Comparison of ENCODE assay signal across 1 cellular context in genomic region chr5:177300236-177300880, GRCh38.
A peak's percentile ranks its signal among the peaks of the same experiment; 100 is the strongest.
TF ChIP-seq lines count a peak whose summit lies in the region.

No MANE protein-coding gene starts in this region.

TF ChIP-seq in K562, 482 proteins besides CTCF, POLR2A, EP300 and RAD21 (continued from another document and continues in another):
- TF ChIP-seq, protein P1, sequence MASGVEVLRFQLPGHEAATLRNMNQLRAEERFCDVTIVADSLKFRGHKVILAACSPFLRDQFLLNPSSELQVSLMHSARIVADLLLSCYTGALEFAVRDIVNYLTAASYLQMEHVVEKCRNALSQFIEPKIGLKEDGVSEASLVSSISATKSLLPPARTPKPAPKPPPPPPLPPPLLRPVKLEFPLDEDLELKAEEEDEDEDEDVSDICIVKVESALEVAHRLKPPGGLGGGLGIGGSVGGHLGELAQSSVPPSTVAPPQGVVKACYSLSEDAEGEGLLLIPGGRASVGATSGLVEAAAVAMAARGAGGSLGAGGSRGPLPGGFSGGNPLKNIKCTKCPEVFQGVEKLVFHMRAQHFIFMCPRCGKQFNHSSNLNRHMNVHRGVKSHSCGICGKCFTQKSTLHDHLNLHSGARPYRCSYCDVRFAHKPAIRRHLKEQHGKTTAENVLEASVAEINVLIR (CRISPR knock-in tag; IDR thresholded peaks at IDR 0.05) = 0 out of 2 replicates have a peak, but pooled peaks have one; percentile 38
- no peak for TF ChIP-seq KDM2B (CRISPR knock-in tag; IDR thresholded peaks at IDR 0.05)
- TF ChIP-seq TOE1 (IDR thresholded peaks at IDR 0.05; ENCODE audit: borderline replicate concordance) = no peak
- TF ChIP-seq TOE1 (CRISPR knock-in tag; IDR thresholded peaks at IDR 0.05; ENCODE audit: borderline replicate concordance, low read depth) = no peak
- no peak for TF ChIP-seq NR2C1 (IDR thresholded peaks at IDR 0.05)
- no peak for TF ChIP-seq NR2C1 (tag; IDR thresholded peaks at IDR 0.05)
- peak; percentile 59; the same call in 1 of the 2 replicates for TF ChIP-seq MTA3 (IDR thresholded peaks at IDR 0.05; ENCODE audit: borderline replicate concordance)
- TF ChIP-seq CBX3 (IDR thresholded peaks at IDR 0.05; ENCODE audit: borderline replicate concordance in 1 of 2, low read length in 2 of 2) = peak in 1 of 2 experiments; percentile 41; a peak in 1 of 3 replicates
- peak; percentile 24; the same call in 1 of the 2 replicates for TF ChIP-seq CXXC5 (CRISPR knock-in tag; IDR thresholded peaks at IDR 0.05)
- TF ChIP-seq ZSCAN29 (IDR thresholded peaks at IDR 0.05) = no peak
- TF ChIP-seq ZBTB49 (CRISPR knock-in tag; IDR thresholded peaks at IDR 0.05; ENCODE audit: borderline replicate concordance) = no peak
- no peak for TF ChIP-seq THRB (CRISPR knock-in tag; conservative IDR thresholded peaks at IDR 0.05)
- peak in 1 of 3 experiments; percentile 19 for TF ChIP-seq YY1 (IDR thresholded peaks at IDR 0.05; ENCODE audit: borderline replicate concordance in 1 of 3, control insufficient read depth in 1 of 3, extremely low read depth in 1 of 3, insufficient read depth in 3 of 3, insufficient read length in 1 of 3, insufficient replicate concordance in 2 of 3, low read depth in 1 of 3, low read length in 2 of 3)
- TF ChIP-seq ATF7 (IDR thresholded peaks at IDR 0.05) = peak; percentile 81
- peak; percentile 37 for TF ChIP-seq JUND (IDR thresholded peaks at IDR 0.05; ENCODE audit: borderline replicate concordance, low read depth, low read length)
- no peak for TF ChIP-seq JUND (tag; IDR thresholded peaks at IDR 0.05; ENCODE audit: borderline replicate concordance, low read depth, low read length)
- TF ChIP-seq ZNF347 (CRISPR knock-in tag; IDR thresholded peaks at IDR 0.05; ENCODE audit: low read depth) = no peak
- no peak for TF ChIP-seq GTF3C2 (IDR thresholded peaks at IDR 0.05; ENCODE audit: borderline replicate concordance, extremely low read depth, insufficient read length)
- TF ChIP-seq HDAC1 (IDR thresholded peaks at IDR 0.05) = peak in 1 of 2 experiments; percentile 32; a peak in 1 of 4 replicates
- peak in 1 of 2 experiments; percentile 66; a peak in 2 of 4 replicates for TF ChIP-seq MAZ (CRISPR knock-in tag; conservative IDR thresholded peaks at IDR 0.05 in 1 of 2, IDR thresholded peaks at IDR 0.05 in 1 of 2)
- TF ChIP-seq TRIM24 (IDR thresholded peaks at IDR 0.05) = 0 out of 4 replicates have a peak, but pooled peaks of 1 of the 2 experiments have one; percentile 9
- 0 out of 2 replicates have a peak, but pooled peaks have one; percentile 30 for TF ChIP-seq TFAP4 (CRISPR knock-in tag; IDR thresholded peaks at IDR 0.05; ENCODE audit: borderline replicate concordance)
- peak; percentile 72 for TF ChIP-seq CREM (IDR thresholded peaks at IDR 0.05; ENCODE audit: low read depth)
- TF ChIP-seq SMARCA4 (IDR thresholded peaks at IDR 0.05) = peak; percentile 50; the same call in 1 of the 2 replicates
- peak; percentile 24; the same call in 1 of the 2 replicates for TF ChIP-seq DPF2 (IDR thresholded peaks at IDR 0.05)
- TF ChIP-seq, protein P2, sequence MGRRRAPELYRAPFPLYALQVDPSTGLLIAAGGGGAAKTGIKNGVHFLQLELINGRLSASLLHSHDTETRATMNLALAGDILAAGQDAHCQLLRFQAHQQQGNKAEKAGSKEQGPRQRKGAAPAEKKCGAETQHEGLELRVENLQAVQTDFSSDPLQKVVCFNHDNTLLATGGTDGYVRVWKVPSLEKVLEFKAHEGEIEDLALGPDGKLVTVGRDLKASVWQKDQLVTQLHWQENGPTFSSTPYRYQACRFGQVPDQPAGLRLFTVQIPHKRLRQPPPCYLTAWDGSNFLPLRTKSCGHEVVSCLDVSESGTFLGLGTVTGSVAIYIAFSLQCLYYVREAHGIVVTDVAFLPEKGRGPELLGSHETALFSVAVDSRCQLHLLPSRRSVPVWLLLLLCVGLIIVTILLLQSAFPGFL (CRISPR knock-in tag; IDR thresholded peaks at IDR 0.05) = no peak
- peak in 1 of 2 experiments; percentile 69; a peak in 1 of 4 replicates for TF ChIP-seq RCOR1 (IDR thresholded peaks at IDR 0.05; ENCODE audit: borderline replicate concordance in 1 of 2, low read depth in 2 of 2, low read length in 2 of 2)
- peak; percentile 77 for TF ChIP-seq VEZF1 (CRISPR knock-in tag; IDR thresholded peaks at IDR 0.05)
- no peak for TF ChIP-seq ATF1 (CRISPR knock-in tag; IDR thresholded peaks at IDR 0.05)
- TF ChIP-seq ATF1 (tag; IDR thresholded peaks at IDR 0.05) = peak; percentile 54
- TF ChIP-seq TBL1XR1 (IDR thresholded peaks at IDR 0.05; ENCODE audit: low read length in 2 of 2) = 0 out of 4 replicates have a peak, but pooled peaks of 1 of the 2 experiments have one; percentile 22
- peak; percentile 93 for TF ChIP-seq SPI1 (IDR thresholded peaks at IDR 0.05; ENCODE audit: borderline replicate concordance, low read depth, low read length)
- TF ChIP-seq SUPT5H (IDR thresholded peaks at IDR 0.05) = 0 out of 2 replicates have a peak, but pooled peaks have one; percentile 15
- peak; percentile 94 for TF ChIP-seq ZNF12 (CRISPR knock-in tag; IDR thresholded peaks at IDR 0.05)
- TF ChIP-seq MEF2A (IDR thresholded peaks at IDR 0.05; ENCODE audit: control insufficient read depth, low read depth, low read length) = no peak
- TF ChIP-seq ARID1B (IDR thresholded peaks at IDR 0.05) = peak; percentile 10; the same call in 1 of the 2 replicates
- TF ChIP-seq ZNF311 (CRISPR knock-in tag; IDR thresholded peaks at IDR 0.05) = no peak
- TF ChIP-seq CREB1 (IDR thresholded peaks at IDR 0.05) = peak; percentile 55; the same call in 1 of the 2 replicates
- TF ChIP-seq CREB1 (CRISPR knock-in tag; IDR thresholded peaks at IDR 0.05) = 0 out of 2 replicates have a peak, but pooled peaks have one; percentile 56
- TF ChIP-seq MEIS2 (IDR thresholded peaks at IDR 0.05; ENCODE audit: partially characterized antibody) = peak; percentile 75
- TF ChIP-seq ZBTB7A (IDR thresholded peaks at IDR 0.05; ENCODE audit: borderline replicate concordance, control insufficient read depth, low read depth, low read length) = peak; percentile 94
- no peak for TF ChIP-seq ESRRB (CRISPR knock-in tag; IDR thresholded peaks at IDR 0.05; ENCODE audit: borderline replicate concordance)
- peak; percentile 42; the same call in 1 of the 2 replicates for TF ChIP-seq MYC (IDR thresholded peaks at IDR 0.05; ENCODE audit: low read depth, low read length)
- no peak for TF ChIP-seq MYC (CRISPR knock-in tag; IDR thresholded peaks at IDR 0.05; ENCODE audit: borderline replicate concordance, low read depth)
- peak; percentile 88 for TF ChIP-seq PKNOX1 (IDR thresholded peaks at IDR 0.05)
- TF ChIP-seq XRCC5 (IDR thresholded peaks at IDR 0.05; ENCODE audit: low read depth, low read length) = 0 out of 2 replicates have a peak, but pooled peaks have one; percentile 63
- TF ChIP-seq E2F1 (CRISPR knock-in tag; IDR thresholded peaks at IDR 0.05) = 0 out of 2 replicates have a peak, but pooled peaks have one; percentile 30
- TF ChIP-seq CHD4 (IDR thresholded peaks at IDR 0.05; ENCODE audit: insufficient read depth, insufficient replicate concordance, low read depth, low read length, poor library complexity, severe bottlenecking) = no peak
- peak in 1 of 2 experiments; percentile 23; a peak in 1 of 4 replicates for TF ChIP-seq FOXK2 (conservative IDR thresholded peaks at IDR 0.05 in 1 of 2, IDR thresholded peaks at IDR 0.05 in 1 of 2; ENCODE audit: low read depth in 2 of 2)
